ENCODE assay signal across 15 cellular contexts in the genomic region with DNA sequence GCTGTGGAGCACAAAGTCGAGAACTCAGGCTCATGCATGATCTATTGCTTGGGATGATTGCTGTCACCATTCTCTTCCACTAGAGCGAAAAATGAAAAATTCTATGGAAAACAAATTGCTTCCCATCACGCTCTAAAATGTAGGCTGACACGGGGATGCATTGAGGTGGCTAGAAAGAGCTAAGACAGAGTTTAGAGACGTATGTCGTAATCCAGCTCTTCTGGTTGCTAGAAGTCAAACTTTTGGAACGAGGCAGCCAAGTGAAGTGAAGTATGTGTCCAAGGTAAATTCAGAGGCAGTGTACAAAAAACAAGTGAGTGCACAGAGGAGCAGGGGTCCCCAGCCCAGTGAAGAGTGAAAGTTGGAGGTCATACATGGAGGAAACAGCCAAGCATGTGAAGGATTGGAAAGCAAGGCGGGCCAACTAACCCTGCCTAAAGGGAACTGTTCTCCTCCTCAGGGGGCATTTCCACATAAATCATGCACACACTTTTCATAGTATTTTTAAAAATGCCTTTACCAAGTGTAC.
DNase-seq lines count a peak whose midpoint lies in the region; TF ChIP-seq lines count a peak whose summit lies in the region.
"Had no signal": no experiment of that assay in that cellular context is flagged by ENCODE, and none has a peak within 500 bp of the region (broad histone marks: within the 10 kb centered on the region; RNA-seq: fewer than 3 reads in every experiment).

No MANE protein-coding gene starts in this region.

- no peaks in the 10 kb centered on the region for H3K4me1 Mint-ChIP-seq in activated CD4-positive, alpha-beta memory T cell treated with anti-CD3 and anti-CD28 coated beads, Interleukin-2, amount 10 ng/mL, durations not matched to agents 7 days and 5 days
- H3K4me1 Mint-ChIP-seq: CD14-positive monocyte had no signal

- no peak for TF ChIP-seq POLR2A in thyroid gland (IDR thresholded peaks at IDR 0.05)

- H3K27me3 Mint-ChIP-seq in activated CD4-positive, alpha-beta memory T cell treated with anti-CD3 and anti-CD28 coated beads, Interleukin-2, amount 10 ng/mL, durations not matched to agents 7 days and 5 days = no peaks in the 10 kb centered on the region

- H3K27ac ChIP-seq in A673 (ENCODE audit: low read depth, low read length, poor library complexity, severe bottlenecking) (peak overlapping the region; percentile 62), brain microvascular endothelial cell (peak overlapping the region; percentile 94), osteoblast (ENCODE audit: low read depth, low read length) (peak overlapping the region; percentile 63), thyroid gland (peak overlapping the region in 1 of 3 donors; percentile 26)

- no peaks in the 10 kb centered on the region for H3K36me3 Mint-ChIP-seq in activated CD4-positive, alpha-beta memory T cell treated with anti-CD3 and anti-CD28 coated beads, Interleukin-2, amount 10 ng/mL, durations not matched to agents 7 days and 5 days (ENCODE audit: low read depth)
- H3K36me3 Mint-ChIP-seq: CD14-positive monocyte; CD8-positive, alpha-beta T cell had no signal

- peaks cover 2% of the 10 kb centered on the region for H3K79me2 ChIP-seq in osteoblast (ENCODE audit: insufficient read depth, low read length)

- no peak for TF ChIP-seq CTCF in A673 (conservative IDR thresholded peaks at IDR 0.05; ENCODE audit: low read depth, low read length)
- TF ChIP-seq CTCF in brain microvascular endothelial cell (IDR thresholded peaks at IDR 0.05; ENCODE audit: low read depth, low read length, missing control alignments) = no peak
- no peak for TF ChIP-seq CTCF in osteoblast (IDR thresholded peaks at IDR 0.05; ENCODE audit: extremely low read depth, low read depth, low read length)
- TF ChIP-seq CTCF in thyroid gland (IDR thresholded peaks at IDR 0.05) = no peak

- H3K4me3 Mint-ChIP-seq in activated CD4-positive, alpha-beta memory T cell treated with anti-CD3 and anti-CD28 coated beads, Interleukin-2, amount 10 ng/mL, durations not matched to agents 7 days and 5 days = no peak overlapping the region
- H3K4me3 Mint-ChIP-seq: CD14-positive monocyte; CD8-positive, alpha-beta T cell; H9 had no signal

- no peaks in the 10 kb centered on the region for H3K27me3 ChIP-seq in A673 (replicated peaks; ENCODE audit: insufficient read depth, low read depth, low read length, poor library complexity)
- no peaks in the 10 kb centered on the region for H3K27me3 ChIP-seq in brain microvascular endothelial cell (replicated peaks)
- no peaks in the 10 kb centered on the region for H3K27me3 ChIP-seq in osteoblast (ENCODE audit: insufficient read depth, low read length)
- no peaks in the 10 kb centered on the region for H3K27me3 ChIP-seq in thyroid gland

- H4K20me1 ChIP-seq in osteoblast (ENCODE audit: insufficient read depth, low read length) = no peaks in the 10 kb centered on the region

- CTCF ChIA-PET in A673 (lab: Charles Lee) = no interaction called here
- CTCF ChIA-PET in activated CD4-positive, alpha-beta memory T cell treated with anti-CD3 and anti-CD28 coated beads, Interleukin-2, amount 10 ng/mL, durations not matched to agents 7 days and 5 days (lab: Charles Lee) = no interaction called here

- 39 to 41% methylated on average over 8 of the region's 8 CpGs for WGBS in thyroid gland, 2 donors

- no peak for DNase-seq in A673 (ENCODE audit: low spot score)
- no peak for DNase-seq in brain microvascular endothelial cell
- DNase-seq in osteoblast (ENCODE audit: insufficient read length, low spot score, missing footprints) = no peak
- peak; percentile 66 to 70 for DNase-seq in thyroid gland
- DNase-seq in activated CD4-positive, alpha-beta memory T cell treated with anti-CD3 and anti-CD28 coated beads, Interleukin-2, amount 10 ng/mL, durations not matched to agents 7 days and 5 days = no peak
- no peak for DNase-seq in activated gamma-delta T cell treated with Interleukin-2 at 50 U/mL for 16 hours
- no peak for DNase-seq in NCI-H2029 (lab: John Stamatoyannopoulos, UW)
- DNase-seq: CD8-positive, alpha-beta T cell; COR-L47; DMS153; DMS79 treated with DMSO at 0.1 percent for 48 hours; EL; GOT3; H9 had no signal

- H3K4me1 ChIP-seq in A673 (ENCODE audit: insufficient read depth, low read length, poor library complexity, severe bottlenecking) (peaks cover 67% of the 10 kb centered on the region), osteoblast (ENCODE audit: insufficient read depth, low read length) (peaks cover 43% of the 10 kb centered on the region), thyroid gland (peaks cover 28 to 31% of the 10 kb centered on the region in 2 donors)

- no peak overlapping the region for H3K27ac Mint-ChIP-seq in activated CD4-positive, alpha-beta memory T cell treated with anti-CD3 and anti-CD28 coated beads, Interleukin-2, amount 10 ng/mL, durations not matched to agents 7 days and 5 days
- H3K27ac Mint-ChIP-seq: CD14-positive monocyte; CD8-positive, alpha-beta T cell; H9 had no signal

- POLR2A ChIA-PET in A673 (lab: Charles Lee; ENCODE audit: low non-redundant PET) = no interaction called here
- POLR2A ChIA-PET in activated CD4-positive, alpha-beta memory T cell treated with anti-CD3 and anti-CD28 coated beads, Interleukin-2, amount 10 ng/mL, durations not matched to agents 7 days and 5 days (lab: Charles Lee) = no interaction called here

- no TSS peak for BruUV-seq in A673 (replicated peaks; lab: Mats Ljungman, UMichigan)

- no peak overlapping the region for H3K4me2 ChIP-seq in osteoblast (ENCODE audit: insufficient read depth, low read length)

- no peaks in the 10 kb centered on the region for H3K9me3 ChIP-seq in A673 (ENCODE audit: low read depth, low read length, poor library complexity, severe bottlenecking)
- H3K9me3 ChIP-seq in osteoblast (ENCODE audit: low read depth, low read length) = no peaks in the 10 kb centered on the region
- no peaks in the 10 kb centered on the region for H3K9me3 ChIP-seq in thyroid gland

- no peak overlapping the region for H3K4me3 ChIP-seq in A673 (ENCODE audit: low read depth, low read length, poor library complexity, severe bottlenecking)
- no peak overlapping the region for H3K4me3 ChIP-seq in brain microvascular endothelial cell (ENCODE audit: low read depth, low read length)
- no peak overlapping the region for H3K4me3 ChIP-seq in osteoblast (ENCODE audit: insufficient read depth, low read length)
- H3K4me3 ChIP-seq in thyroid gland (replicated peaks in 1 of 3) = no peak overlapping the region

- in situ Hi-C loops in brain microvascular endothelial cell (cut with HindIII; ENCODE audit: low pct_ligation_motif_present, low sequenced_read_pairs) = no loop called here

- intact Hi-C loops in A673 (cut with micrococcal nuclease; ENCODE audit: unreplicated experiment) (no loop called here), thyroid gland (cut with DNase I) (no loop called here)

- no peaks in the 10 kb centered on the region for H3K9me3 Mint-ChIP-seq in activated CD4-positive, alpha-beta memory T cell treated with anti-CD3 and anti-CD28 coated beads, Interleukin-2, amount 10 ng/mL, durations not matched to agents 7 days and 5 days
- H3K9me3 Mint-ChIP-seq: CD14-positive monocyte; CD8-positive, alpha-beta T cell; H9 had no signal

- no peaks in the 10 kb centered on the region for H3K36me3 ChIP-seq in A673 (ENCODE audit: insufficient read depth, low read length, poor library complexity, severe bottlenecking)
- H3K36me3 ChIP-seq in brain microvascular endothelial cell (replicated peaks) = no peaks in the 10 kb centered on the region
- no peaks in the 10 kb centered on the region for H3K36me3 ChIP-seq in osteoblast (ENCODE audit: insufficient read depth, low read length)
- H3K36me3 ChIP-seq in thyroid gland = no peaks in the 10 kb centered on the region

- H2AFZ ChIP-seq in osteoblast (ENCODE audit: low read length) = no peak overlapping the region

Comparison
In these comparisons a context has a peak if more than half of its experiments do, and no peak if none do; other contexts are left out.
1. DNase-seq: peak in thyroid gland (2 of 2); none in A673 (single experiment), brain microvascular endothelial cell (single experiment), osteoblast (single experiment), activated CD4-positive, alpha-beta memory T cell treated with anti-CD3 and anti-CD28 coated beads, Interleukin-2, amount 10 ng/mL, durations not matched to agents 7 days and 5 days (single experiment), activated gamma-delta T cell treated with Interleukin-2 at 50 U/mL for 16 hours (single experiment) and NCI-H2029 (single experiment).